In the genomic region with DNA sequence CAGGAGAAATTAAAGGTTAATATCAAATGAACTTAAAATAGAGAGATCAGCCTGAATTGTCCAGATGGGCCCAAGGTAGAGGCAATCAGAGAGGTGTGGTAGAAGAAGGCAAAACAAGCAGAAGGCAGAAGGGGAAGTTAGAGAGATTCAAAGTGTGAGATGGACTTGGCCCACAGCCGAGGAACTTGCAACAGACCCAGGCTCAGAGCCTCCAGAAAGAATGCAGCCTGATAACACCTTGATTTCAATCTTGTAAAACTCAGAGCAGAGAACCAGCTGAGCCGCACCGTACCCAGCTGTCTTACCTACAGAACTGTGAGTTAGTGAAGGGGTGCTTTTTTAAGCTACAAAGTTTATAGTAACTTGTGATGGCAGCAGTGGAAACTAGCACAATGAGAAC, we compare ENCODE assay signal across 22 cellular contexts.
DNase-seq lines count a peak whose midpoint lies in the region; ATAC-seq, FAIRE-seq and TF ChIP-seq lines count a peak whose summit lies in the region.
"Had no signal": no experiment of that assay in that cellular context is flagged by ENCODE, and none has a peak within 500 bp of the region (broad histone marks: within the 10 kb centered on the region; RNA-seq: fewer than 3 reads in every experiment).

No MANE protein-coding gene starts in this region.

- no peak overlapping the region for H2AK9ac ChIP-seq in IMR-90 (replicated peaks; ENCODE audit: low read depth, low read length, poor library complexity)

- no peak for TF ChIP-seq POLR2A in IMR-90 (IDR thresholded peaks at IDR 0.05; ENCODE audit: low read depth, low read length)
- TF ChIP-seq POLR2A in esophagus squamous epithelium (IDR thresholded peaks at IDR 0.05), result no peak

- H3K4me3 ChIP-seq in IMR-90 (ENCODE audit: insufficient read depth, low read depth, low read length) (no peak overlapping the region), epithelial cell of esophagus (ENCODE audit: low read length) (no peak overlapping the region), parathyroid adenoma (ENCODE audit: low read depth, low read length) (no peak overlapping the region), kidney (ENCODE audit: low read length in 2 of 2) (no peak overlapping the region), esophagus squamous epithelium (no peak overlapping the region), HAP-1 (no peak overlapping the region)
- H3K4me3 ChIP-seq: neural progenitor cell, suprapubic skin had no signal

- H3K27me3 ChIP-seq in IMR-90 (ENCODE audit: control insufficient read depth, insufficient read depth, low read length) (no peaks in the 10 kb centered on the region), parathyroid adenoma (ENCODE audit: control insufficient read depth, insufficient read depth, low read length) (no peaks in the 10 kb centered on the region), esophagus squamous epithelium (no peaks in the 10 kb centered on the region), HAP-1 (ENCODE audit: low read depth) (no peaks in the 10 kb centered on the region)
- H3K27me3 ChIP-seq: neural progenitor cell had no signal

- H3K4ac ChIP-seq in IMR-90 (ENCODE audit: low read depth, low read length), result no peak overlapping the region

- no peak overlapping the region for H2BK120ac ChIP-seq in IMR-90 (ENCODE audit: low read depth, low read length)

- WGBS in IMR-90 (ENCODE audit: extremely low coverage in 2 of 2, insufficient read length in 1 of 2), 2 experiments, result no CpG with 5 or more reads among the region's 3 CpGs
- 64 to 77% methylated on average over 3 of the region's 3 CpGs for WGBS in esophagus squamous epithelium, 2 donors

- POLR2A ChIA-PET in IMR-90 (lab: Charles Lee; ENCODE audit: unreplicated experiment), result no interaction called here

- peak overlapping the region; percentile 26; the same call in 1 of the 2 replicates for H3K18ac ChIP-seq in IMR-90 (ENCODE audit: low read depth, low read length)

- H3K23ac ChIP-seq in IMR-90 (ENCODE audit: low read depth, low read length), result no peak overlapping the region

- no peak overlapping the region for H2BK5ac ChIP-seq in IMR-90 (ENCODE audit: low read depth, low read length, poor library complexity, severe bottlenecking)

- no peak overlapping the region for H4K8ac ChIP-seq in IMR-90 (ENCODE audit: low read depth in 2 of 2, low read length in 2 of 2)

- H3K79me1 ChIP-seq in IMR-90 (ENCODE audit: low read depth in 1 of 2, low read length in 2 of 2), result no peaks in the 10 kb centered on the region

- DNase-seq in IMR-90 (no peak), NOMO-1 (lab: John Stamatoyannopoulos, UW; ENCODE audit: unreplicated experiment in 2 of 2) (peak; percentile 21 to 59), epithelial cell of esophagus (ENCODE audit: low read depth) (peak; percentile 11), kidney (no peak), esophagus squamous epithelium (lab: John Stamatoyannopoulos, UW) (no peak), HAP-1 (ENCODE audit: low spot score in 2 of 2) (no peak)
- DNase-seq: activated CD4-positive, CD25-positive, alpha-beta regulatory T cell; activated CD8-positive, alpha-beta memory T cell treated with anti-CD3 and anti-CD28 coated beads for 24 hours; activated T-cell treated with anti-CD3 and anti-CD28 coated beads, Interleukin-2, amount 50 U/mL, for 72 hours; CD4-positive, alpha-beta memory T cell; kidney glomerular epithelial cell; NCI-H1105; NCI-H2081; NCI-H446 treated with DMSO at 0.1 percent for 48 hours; retina; SIG-M5; T-helper 2 cell had no signal

- ATAC-seq in IMR-90 (ENCODE audit: low read depth) (no peak), HG03159 (IDR thresholded peaks at IDR 0.05; ENCODE audit: unreplicated experiment) (no peak)
- ATAC-seq: activated T-cell treated with anti-CD3 and anti-CD28 coated beads, Interleukin-2, amount 50 U/mL, for 72 hours had no signal

- no peak overlapping the region for H4K5ac ChIP-seq in IMR-90 (ENCODE audit: low read depth, low read length)

- no peaks in the 10 kb centered on the region for H4K20me1 ChIP-seq in IMR-90 (ENCODE audit: insufficient read depth, low read length)

- H3K9me3 ChIP-seq in IMR-90 (ENCODE audit: control insufficient read depth, insufficient read depth, low read length) (no peaks in the 10 kb centered on the region), parathyroid adenoma (ENCODE audit: control insufficient read depth, low read length) (no peaks in the 10 kb centered on the region), kidney (ENCODE audit: control insufficient read depth in 1 of 2, low read length in 2 of 2) (no peaks in the 10 kb centered on the region), esophagus squamous epithelium (no peaks in the 10 kb centered on the region), HAP-1 (no peaks in the 10 kb centered on the region)
- H3K9me3 ChIP-seq: suprapubic skin had no signal

- H3K4me2 ChIP-seq in IMR-90 (ENCODE audit: low read depth, low read length) (no peak overlapping the region), parathyroid adenoma (ENCODE audit: low read length) (peak overlapping the region; percentile 0)
- H3K4me2 ChIP-seq: neural progenitor cell had no signal

- no peak overlapping the region for H3K14ac ChIP-seq in IMR-90 (replicated peaks; ENCODE audit: low read depth, low read length)

- H3K27ac ChIP-seq in IMR-90 (ENCODE audit: insufficient read depth, low read length) (no peak overlapping the region), parathyroid adenoma (no peak overlapping the region), kidney (ENCODE audit: low read depth in 2 of 2, low read length in 2 of 2) (no peak overlapping the region), esophagus squamous epithelium (no peak overlapping the region)
- H3K27ac ChIP-seq: neural progenitor cell, suprapubic skin had no signal

- no peak overlapping the region for H4K91ac ChIP-seq in IMR-90 (ENCODE audit: insufficient read depth, low read depth, low read length)

- H2BK15ac ChIP-seq in IMR-90 (ENCODE audit: low read depth, low read length), result no peak overlapping the region

- no peak for TF ChIP-seq CTCF in IMR-90 (conservative IDR thresholded peaks at IDR 0.05; ENCODE audit: low read depth, low read length)
- no peak for TF ChIP-seq CTCF in epithelial cell of esophagus (IDR thresholded peaks at IDR 0.05; ENCODE audit: insufficient read depth, low read depth, low read length, missing control alignments)
- no peak for TF ChIP-seq CTCF in parathyroid adenoma (IDR thresholded peaks at IDR 0.05)
- TF ChIP-seq CTCF in kidney (IDR thresholded peaks at IDR 0.05; ENCODE audit: borderline replicate concordance, extremely low read depth, insufficient read depth), result no peak
- no peak for TF ChIP-seq CTCF in esophagus squamous epithelium (IDR thresholded peaks at IDR 0.05)

- no peak for FAIRE-seq in kidney (lab: Jason Lieb, UNC)
- FAIRE-seq: GM12892 had no signal

- dilution Hi-C loops in IMR-90 (cut with HindIII; ENCODE audit: low sequenced_read_pairs, unreplicated experiment), result no loop called here

- intact Hi-C loops in IMR-90 (cut with micrococcal nuclease), result no loop called here
- intact Hi-C loops in kidney (cut with DNase I), result no loop called here
- intact Hi-C loops in esophagus squamous epithelium (cut with DNase I), result no loop called here

- H2BK20ac ChIP-seq in IMR-90 (ENCODE audit: low read depth, low read length), result no peak overlapping the region

- CTCF ChIA-PET in IMR-90 (lab: Yijun Ruan, JAX), result no interaction called here

- peaks cover 3% of the 10 kb centered on the region; the same call in 1 of the 2 replicates for H3K9me1 ChIP-seq in IMR-90 (ENCODE audit: insufficient read depth, low read length)

- H3K79me2 ChIP-seq in parathyroid adenoma, result no peaks in the 10 kb centered on the region

- H3K4me1 ChIP-seq in IMR-90 (ENCODE audit: control insufficient read depth, insufficient read depth, low read length), result peaks cover 8% of the 10 kb centered on the region
- peaks cover 4% of the 10 kb centered on the region for H3K4me1 ChIP-seq in parathyroid adenoma
- no peaks in the 10 kb centered on the region for H3K4me1 ChIP-seq in kidney (ENCODE audit: control insufficient read depth in 1 of 2, insufficient read depth in 1 of 2, low read depth in 1 of 2, low read length in 2 of 2)
- no peaks in the 10 kb centered on the region for H3K4me1 ChIP-seq in esophagus squamous epithelium
- no peaks in the 10 kb centered on the region for H3K4me1 ChIP-seq in HAP-1
- H3K4me1 ChIP-seq: suprapubic skin had no signal

- no peak overlapping the region for H3K56ac ChIP-seq in IMR-90 (ENCODE audit: extremely low read depth, insufficient read depth, low read length)

- no peak overlapping the region for H2AK5ac ChIP-seq in IMR-90 (ENCODE audit: low read depth, low read length)

- H3K36me3 ChIP-seq in IMR-90 (ENCODE audit: control insufficient read depth, insufficient read depth, low read length) (no peaks in the 10 kb centered on the region), parathyroid adenoma (ENCODE audit: control insufficient read depth, insufficient read depth, low read length) (no peaks in the 10 kb centered on the region), kidney (ENCODE audit: control insufficient read depth in 1 of 2, insufficient read depth in 2 of 2, low read length in 2 of 2) (no peaks in the 10 kb centered on the region), esophagus squamous epithelium (no peaks in the 10 kb centered on the region), HAP-1 (replicated peaks) (no peaks in the 10 kb centered on the region)
- H3K36me3 ChIP-seq: neural progenitor cell, suprapubic skin had no signal

- no peak for TF ChIP-seq RAD21 in IMR-90 (IDR thresholded peaks at IDR 0.05; ENCODE audit: low read length)

- no peak overlapping the region for H3K9ac ChIP-seq in IMR-90 (ENCODE audit: low read depth, low read length)
- H3K9ac ChIP-seq in parathyroid adenoma, result no peak overlapping the region
- H3K9ac ChIP-seq in kidney (ENCODE audit: low read length in 2 of 2), result no peak overlapping the region
- H3K9ac ChIP-seq: neural progenitor cell had no signal

- H2AFZ ChIP-seq in IMR-90 (replicated peaks; ENCODE audit: low read length, poor library complexity), result no peak overlapping the region
- no peak overlapping the region for H2AFZ ChIP-seq in parathyroid adenoma
- H2AFZ ChIP-seq: neural progenitor cell had no signal

- no TSS peak for BruUV-seq in IMR-90 (replicated peaks; lab: Mats Ljungman, UMichigan)

- in situ Hi-C loops in IMR-90 (cut with MboI; ENCODE audit: low sequenced_read_pairs) (no loop called here), HAP-1 (cut with MboI; ENCODE audit: low sequenced_read_pairs) (no loop called here)

TF ChIP-seq in IMR-90, 13 proteins besides CTCF, POLR2A, EP300 and RAD21 (continues in another document):
- no peak for TF ChIP-seq CHD1 (IDR thresholded peaks at IDR 0.05; ENCODE audit: low read depth, low read length)
- TF ChIP-seq MAFK (IDR thresholded peaks at IDR 0.05; ENCODE audit: low read depth, low read length), result no peak
- TF ChIP-seq MXI1 (IDR thresholded peaks at IDR 0.05; ENCODE audit: borderline replicate concordance, low read depth, low read length), result no peak
- TF ChIP-seq, protein P1, sequence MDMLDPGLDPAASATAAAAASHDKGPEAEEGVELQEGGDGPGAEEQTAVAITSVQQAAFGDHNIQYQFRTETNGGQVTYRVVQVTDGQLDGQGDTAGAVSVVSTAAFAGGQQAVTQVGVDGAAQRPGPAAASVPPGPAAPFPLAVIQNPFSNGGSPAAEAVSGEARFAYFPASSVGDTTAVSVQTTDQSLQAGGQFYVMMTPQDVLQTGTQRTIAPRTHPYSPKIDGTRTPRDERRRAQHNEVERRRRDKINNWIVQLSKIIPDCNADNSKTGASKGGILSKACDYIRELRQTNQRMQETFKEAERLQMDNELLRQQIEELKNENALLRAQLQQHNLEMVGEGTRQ (IDR thresholded peaks at IDR 0.05; ENCODE audit: low read depth, low read length), result no peak

Comparison
In these comparisons a context has a peak if more than half of its experiments do, and no peak if none do; other contexts are left out.
1. DNase-seq: peak in NOMO-1 (2 of 2) and epithelial cell of esophagus (single experiment); none in IMR-90 (single experiment), kidney (single experiment), esophagus squamous epithelium (single experiment) and HAP-1 (0 of 2).